20 cellular contexts compared by ENCODE assay signal in genomic region chr15:85825719-85826118, GRCh38. TPM values are rescaled to one million over a fixed set of nuclear protein-coding genes. Genes with fewer than 3 reads are reported as not detected.
DNase-seq lines count a peak whose midpoint lies in the region; ATAC-seq lines count a peak whose summit lies in the region.
"Had no signal": no experiment of that assay in that cellular context is flagged by ENCODE, and none has a peak within 500 bp of the region (broad histone marks: within the 10 kb centered on the region; RNA-seq: fewer than 3 reads in every experiment).

No MANE protein-coding gene starts in this region.

- intact Hi-C loops in left colon (cut with DNase I, micrococcal nuclease), result no loop called here
- intact Hi-C loops in left cardiac atrium (cut with DNase I), result no loop called here

- DNase-seq in Ammon's horn (ENCODE audit: low spot score), result peak; percentile 10
- DNase-seq in COLO668 (lab: John Stamatoyannopoulos, UW; ENCODE audit: unreplicated experiment), result peak; percentile 21
- peak; percentile 4 for DNase-seq in NCI-H446 treated with DMSO at 0.1 percent for 48 hours (lab: John Stamatoyannopoulos, UW)
- DNase-seq in left colon, result no peak
- DNase-seq in left lobe of liver (ENCODE audit: low spot score), result no peak
- no peak for DNase-seq in activated naive CD4-positive, alpha-beta T cell (lab: John Stamatoyannopoulos, UW)
- DNase-seq in KBM-7, result no peak
- DNase-seq in left cardiac atrium, result no peak
- DNase-seq: activated CD8-positive, alpha-beta T cell treated with anti-CD3 and anti-CD28 coated beads, Interleukin-2, amount 10 ng/mL, durations not matched to agents 7 days and 5 days; activated naive CD4-positive, alpha-beta T cell treated with Interleukin-2 at 50 U/mL for 16 hours; activated T-cell treated with anti-CD3 and anti-CD28 coated beads, Interleukin-2, amount 50 U/mL, for 1 hour; amniotic stem cell; COR-L47; H7; kidney glomerular epithelial cell; midbrain; NCI-H1092 treated with DMSO at 0.1 percent for 48 hours; stimulated activated CD4-positive, alpha-beta T cell treated with anti-CD3 and anti-CD28 coated beads, Interleukin-4, amount 100 ng/mL, for 1 hour; stimulated activated naive CD8-positive, alpha-beta T cell treated with anti-CD3 and anti-CD28 coated beads, Interleukin-15, Interleukin-2, amounts not matched to agents 100 U/mL and 50 U/mL, for 24 hours had no signal

- ATAC-seq in left colon, result peak; percentile 54
- no peak for ATAC-seq in left lobe of liver
- ATAC-seq in left cardiac atrium, result no peak
- ATAC-seq: activated CD4-positive, CD25-positive, alpha-beta regulatory T cell treated with anti-CD3 and anti-CD28 coated beads, Interleukin-2, amount 50 U/mL, for 24 hours; activated CD8-positive, alpha-beta T cell treated with anti-CD3 and anti-CD28 coated beads, Interleukin-2, amount 10 ng/mL, durations not matched to agents 7 days and 5 days; stimulated activated naive CD8-positive, alpha-beta T cell treated with anti-CD3 and anti-CD28 coated beads, Interleukin-15, Interleukin-2, amounts not matched to agents 100 U/mL and 50 U/mL, for 24 hours had no signal

- in situ Hi-C loops in KBM-7 (cut with MboI; ENCODE audit: low pct_unique_long_range_greater_than_20kb, low sequenced_read_pairs), result no loop called here

RNA-seq across cellular contexts. Expression of gene KLHL25, which starts 31.0 kb away (rescaled TPM):
- 1 to 10 TPM; 6.0 to 6.8 TPM for total RNA-seq in left colon
- total RNA-seq in left lobe of liver, result 6.7 TPM
- 1 to 10 TPM; 5.9 to 7.3 TPM for total RNA-seq in left cardiac atrium

Comparison
In these comparisons a context has a peak if more than half of its experiments do, and no peak if none do; other contexts are left out.
1. DNase-seq: peak in Ammon's horn (single experiment), COLO668 (single experiment) and NCI-H446 treated with DMSO at 0.1 percent for 48 hours (single experiment); none in left colon (0 of 2), left lobe of liver (single experiment), activated naive CD4-positive, alpha-beta T cell (0 of 4), KBM-7 (single experiment) and left cardiac atrium (single experiment).